1 cellular context compared by ENCODE assay signal in genomic region chr10:96129387-96130325, GRCh38.
A peak's percentile ranks its signal among the peaks of the same experiment; 100 is the strongest.
TF ChIP-seq lines count a peak whose summit lies in the region.

TSS of gene ZNF518A (plus strand) at chr10:96130297. CDS start at chr10:96156323, 26,026 bp downstream.

TF ChIP-seq in K562, 482 proteins besides CTCF, POLR2A, EP300 and RAD21 (continued from another document and continues in another):
- TF ChIP-seq CREB3L1 (IDR thresholded peaks at IDR 0.05; ENCODE audit: borderline replicate concordance, low read depth) (peak; percentile 44; the same call in 1 of the 2 replicates), PRDM10 (IDR thresholded peaks at IDR 0.05; ENCODE audit: partially characterized antibody) (peak; percentile 54), ZNF23 (CRISPR knock-in tag; IDR thresholded peaks at IDR 0.05) (no peak), RREB1 (CRISPR knock-in tag; IDR thresholded peaks at IDR 0.05) (no peak), CHD2 (IDR thresholded peaks at IDR 0.05; ENCODE audit: low read depth, low read length) (peak; percentile 82; the same call in 1 of the 2 replicates), ATF1 (CRISPR knock-in tag; IDR thresholded peaks at IDR 0.05) (no peak), ATF1 (tag; IDR thresholded peaks at IDR 0.05) (peak; percentile 83), CREB3 (tag; conservative IDR thresholded peaks at IDR 0.05; ENCODE audit: low read depth) (peak; percentile 71; the same call in 1 of the 2 replicates), RBM39 (optimal IDR thresholded peaks at IDR 0.05; ENCODE audit: low read depth, low read length) (peak; percentile 64), RBM17 (IDR thresholded peaks at IDR 0.05; ENCODE audit: borderline replicate concordance, low read depth, low read length) (no peak), YY1 (IDR thresholded peaks at IDR 0.05; ENCODE audit: borderline replicate concordance in 1 of 3, control insufficient read depth in 1 of 3, extremely low read depth in 1 of 3, insufficient read depth in 3 of 3, insufficient read length in 1 of 3, insufficient replicate concordance in 2 of 3, low read depth in 1 of 3, low read length in 2 of 3) (peak; percentile 78 to 92 (median 88)), HCFC1 (IDR thresholded peaks at IDR 0.05; ENCODE audit: low read depth, low read length) (no peak; the same call in 1 of the 2 replicates), GABPB1 (CRISPR knock-in tag; IDR thresholded peaks at IDR 0.05) (peak; percentile 84; the same call in 1 of the 2 replicates), TEAD1 (CRISPR knock-in tag; IDR thresholded peaks at IDR 0.05) (peak in 1 of 2 experiments; percentile 21; a peak in 2 of 4 replicates), ARID2 (IDR thresholded peaks at IDR 0.05) (no peak), ZBTB7A (IDR thresholded peaks at IDR 0.05; ENCODE audit: borderline replicate concordance, control insufficient read depth, low read depth, low read length) (peak; percentile 30; the same call in 1 of the 2 replicates), HDAC8 (tag; IDR thresholded peaks at IDR 0.05) (0 out of 2 replicates have a peak, but pooled peaks have one; percentile 22), GABPB2 (CRISPR knock-in tag; conservative IDR thresholded peaks at IDR 0.05) (no peak), POLR2AphosphoS2 (IDR thresholded peaks at IDR 0.05; ENCODE audit: low read length) (no peak), TAF7 (tag; IDR thresholded peaks at IDR 0.05) (peak; percentile 64), ZNF766 (CRISPR knock-in tag; conservative IDR thresholded peaks at IDR 0.05) (0 out of 2 replicates have a peak, but pooled peaks have one; percentile 16), FOSL1 (tag; conservative IDR thresholded peaks at IDR 0.05) (0 out of 2 replicates have a peak, but pooled peaks have one; percentile 12)
- TF ChIP-seq, protein P1, sequence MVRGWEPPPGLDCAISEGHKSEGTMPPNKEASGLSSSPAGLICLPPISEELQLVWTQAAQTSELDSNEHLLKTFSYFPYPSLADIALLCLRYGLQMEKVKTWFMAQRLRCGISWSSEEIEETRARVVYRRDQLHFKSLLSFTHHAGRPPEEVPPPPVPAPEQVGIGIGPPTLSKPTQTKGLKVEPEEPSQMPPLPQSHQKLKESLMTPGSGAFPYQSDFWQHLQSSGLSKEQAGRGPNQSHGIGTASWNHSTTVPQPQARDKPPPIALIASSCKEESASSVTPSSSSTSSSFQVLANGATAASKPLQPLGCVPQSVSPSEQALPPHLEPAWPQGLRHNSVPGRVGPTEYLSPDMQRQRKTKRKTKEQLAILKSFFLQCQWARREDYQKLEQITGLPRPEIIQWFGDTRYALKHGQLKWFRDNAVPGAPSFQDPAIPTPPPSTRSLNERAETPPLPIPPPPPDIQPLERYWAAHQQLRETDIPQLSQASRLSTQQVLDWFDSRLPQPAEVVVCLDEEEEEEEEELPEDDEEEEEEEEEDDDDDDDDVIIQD (CRISPR knock-in tag; IDR thresholded peaks at IDR 0.05), result no peak
- TF ChIP-seq, protein P2, sequence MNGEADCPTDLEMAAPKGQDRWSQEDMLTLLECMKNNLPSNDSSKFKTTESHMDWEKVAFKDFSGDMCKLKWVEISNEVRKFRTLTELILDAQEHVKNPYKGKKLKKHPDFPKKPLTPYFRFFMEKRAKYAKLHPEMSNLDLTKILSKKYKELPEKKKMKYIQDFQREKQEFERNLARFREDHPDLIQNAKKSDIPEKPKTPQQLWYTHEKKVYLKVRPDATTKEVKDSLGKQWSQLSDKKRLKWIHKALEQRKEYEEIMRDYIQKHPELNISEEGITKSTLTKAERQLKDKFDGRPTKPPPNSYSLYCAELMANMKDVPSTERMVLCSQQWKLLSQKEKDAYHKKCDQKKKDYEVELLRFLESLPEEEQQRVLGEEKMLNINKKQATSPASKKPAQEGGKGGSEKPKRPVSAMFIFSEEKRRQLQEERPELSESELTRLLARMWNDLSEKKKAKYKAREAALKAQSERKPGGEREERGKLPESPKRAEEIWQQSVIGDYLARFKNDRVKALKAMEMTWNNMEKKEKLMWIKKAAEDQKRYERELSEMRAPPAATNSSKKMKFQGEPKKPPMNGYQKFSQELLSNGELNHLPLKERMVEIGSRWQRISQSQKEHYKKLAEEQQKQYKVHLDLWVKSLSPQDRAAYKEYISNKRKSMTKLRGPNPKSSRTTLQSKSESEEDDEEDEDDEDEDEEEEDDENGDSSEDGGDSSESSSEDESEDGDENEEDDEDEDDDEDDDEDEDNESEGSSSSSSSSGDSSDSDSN (IDR thresholded peaks at IDR 0.05; ENCODE audit: borderline replicate concordance in 1 of 2, low read depth in 2 of 2, low read length in 2 of 2), result 0 out of 4 replicates have a peak, but pooled peaks have one; percentile 70 to 72
- TF ChIP-seq, protein P3, sequence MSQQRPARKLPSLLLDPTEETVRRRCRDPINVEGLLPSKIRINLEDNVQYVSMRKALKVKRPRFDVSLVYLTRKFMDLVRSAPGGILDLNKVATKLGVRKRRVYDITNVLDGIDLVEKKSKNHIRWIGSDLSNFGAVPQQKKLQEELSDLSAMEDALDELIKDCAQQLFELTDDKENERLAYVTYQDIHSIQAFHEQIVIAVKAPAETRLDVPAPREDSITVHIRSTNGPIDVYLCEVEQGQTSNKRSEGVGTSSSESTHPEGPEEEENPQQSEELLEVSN (IDR thresholded peaks at IDR 0.05; ENCODE audit: borderline replicate concordance in 1 of 2, extremely low read depth in 1 of 2, insufficient read depth in 1 of 2, insufficient read length in 1 of 2, low read depth in 1 of 2, low read length in 1 of 2, poor library complexity in 1 of 2, severe bottlenecking in 1 of 2), result peak in 1 of 2 experiments; percentile 7
- TF ChIP-seq, protein P4, sequence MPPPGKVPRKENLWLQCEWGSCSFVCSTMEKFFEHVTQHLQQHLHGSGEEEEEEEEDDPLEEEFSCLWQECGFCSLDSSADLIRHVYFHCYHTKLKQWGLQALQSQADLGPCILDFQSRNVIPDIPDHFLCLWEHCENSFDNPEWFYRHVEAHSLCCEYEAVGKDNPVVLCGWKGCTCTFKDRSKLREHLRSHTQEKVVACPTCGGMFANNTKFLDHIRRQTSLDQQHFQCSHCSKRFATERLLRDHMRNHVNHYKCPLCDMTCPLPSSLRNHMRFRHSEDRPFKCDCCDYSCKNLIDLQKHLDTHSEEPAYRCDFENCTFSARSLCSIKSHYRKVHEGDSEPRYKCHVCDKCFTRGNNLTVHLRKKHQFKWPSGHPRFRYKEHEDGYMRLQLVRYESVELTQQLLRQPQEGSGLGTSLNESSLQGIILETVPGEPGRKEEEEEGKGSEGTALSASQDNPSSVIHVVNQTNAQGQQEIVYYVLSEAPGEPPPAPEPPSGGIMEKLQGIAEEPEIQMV (tag; conservative IDR thresholded peaks at IDR 0.05; ENCODE audit: low read depth), result peak; percentile 39; the same call in 1 of the 2 replicates
- TF ChIP-seq, protein P5, sequence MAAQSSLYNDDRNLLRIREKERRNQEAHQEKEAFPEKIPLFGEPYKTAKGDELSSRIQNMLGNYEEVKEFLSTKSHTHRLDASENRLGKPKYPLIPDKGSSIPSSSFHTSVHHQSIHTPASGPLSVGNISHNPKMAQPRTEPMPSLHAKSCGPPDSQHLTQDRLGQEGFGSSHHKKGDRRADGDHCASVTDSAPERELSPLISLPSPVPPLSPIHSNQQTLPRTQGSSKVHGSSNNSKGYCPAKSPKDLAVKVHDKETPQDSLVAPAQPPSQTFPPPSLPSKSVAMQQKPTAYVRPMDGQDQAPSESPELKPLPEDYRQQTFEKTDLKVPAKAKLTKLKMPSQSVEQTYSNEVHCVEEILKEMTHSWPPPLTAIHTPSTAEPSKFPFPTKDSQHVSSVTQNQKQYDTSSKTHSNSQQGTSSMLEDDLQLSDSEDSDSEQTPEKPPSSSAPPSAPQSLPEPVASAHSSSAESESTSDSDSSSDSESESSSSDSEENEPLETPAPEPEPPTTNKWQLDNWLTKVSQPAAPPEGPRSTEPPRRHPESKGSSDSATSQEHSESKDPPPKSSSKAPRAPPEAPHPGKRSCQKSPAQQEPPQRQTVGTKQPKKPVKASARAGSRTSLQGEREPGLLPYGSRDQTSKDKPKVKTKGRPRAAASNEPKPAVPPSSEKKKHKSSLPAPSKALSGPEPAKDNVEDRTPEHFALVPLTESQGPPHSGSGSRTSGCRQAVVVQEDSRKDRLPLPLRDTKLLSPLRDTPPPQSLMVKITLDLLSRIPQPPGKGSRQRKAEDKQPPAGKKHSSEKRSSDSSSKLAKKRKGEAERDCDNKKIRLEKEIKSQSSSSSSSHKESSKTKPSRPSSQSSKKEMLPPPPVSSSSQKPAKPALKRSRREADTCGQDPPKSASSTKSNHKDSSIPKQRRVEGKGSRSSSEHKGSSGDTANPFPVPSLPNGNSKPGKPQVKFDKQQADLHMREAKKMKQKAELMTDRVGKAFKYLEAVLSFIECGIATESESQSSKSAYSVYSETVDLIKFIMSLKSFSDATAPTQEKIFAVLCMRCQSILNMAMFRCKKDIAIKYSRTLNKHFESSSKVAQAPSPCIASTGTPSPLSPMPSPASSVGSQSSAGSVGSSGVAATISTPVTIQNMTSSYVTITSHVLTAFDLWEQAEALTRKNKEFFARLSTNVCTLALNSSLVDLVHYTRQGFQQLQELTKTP (IDR thresholded peaks at IDR 0.05; ENCODE audit: low read depth in 1 of 2, partially characterized antibody in 2 of 2), result peak in 1 of 2 experiments; percentile 19
